Comparison of ENCODE assay signal across 26 cellular contexts in the genomic region with DNA sequence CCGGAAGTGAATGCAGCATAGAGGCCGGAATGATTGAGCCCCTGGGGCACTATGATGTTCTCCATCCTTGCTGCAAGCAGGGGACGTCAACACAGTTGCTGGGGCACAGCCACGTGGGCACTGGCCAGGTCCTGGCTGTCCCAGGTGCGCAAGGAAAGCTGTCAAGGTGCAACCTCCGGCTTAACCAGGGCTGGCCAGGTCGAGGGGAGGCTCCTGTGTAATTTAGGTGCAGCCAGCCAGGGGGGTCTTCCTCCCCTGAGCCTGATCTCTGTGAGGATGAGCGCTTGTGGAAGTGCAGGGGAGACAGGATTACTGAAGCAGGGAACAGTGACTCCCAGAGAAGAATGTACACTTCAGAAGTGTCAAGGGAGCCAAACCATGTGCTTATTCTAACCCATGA.
"Had no signal": no experiment of that assay in that cellular context is flagged by ENCODE, and none has a peak within 500 bp of the region (broad histone marks: within the 10 kb centered on the region; RNA-seq: fewer than 3 reads in every experiment).

No MANE protein-coding gene starts in this region.

- H3K4me2 ChIP-seq: hepatocyte had no signal

- H3K36me3 ChIP-seq: gastroesophageal sphincter, heart left ventricle, left lung, lower lobe of right lung had no signal

- H3K4me3 ChIP-seq: coronary artery, dorsolateral prefrontal cortex, gastroesophageal sphincter, heart left ventricle, hepatocyte, left lung, lower lobe of right lung, mucosa of descending colon had no signal

- H3K4me1 Mint-ChIP-seq: immature natural killer cell, mesothelial cell of epicardium, naive B cell had no signal

- H3K9me3 ChIP-seq: lower lobe of right lung, mucosa of descending colon had no signal

- H3K27ac ChIP-seq: coronary artery, dorsolateral prefrontal cortex, epithelial cell of prostate, foreskin keratinocyte, gastroesophageal sphincter, heart left ventricle, hepatocyte, left lung, lower lobe of right lung had no signal

- H3K79me2 ChIP-seq: hepatocyte had no signal

- H2AFZ ChIP-seq: hepatocyte had no signal

- FAIRE-seq: colon, endometrium, frontal cortex, keratinocyte had no signal

- H3K4me3 Mint-ChIP-seq: immature natural killer cell, mesothelial cell of epicardium, naive B cell had no signal

- H3K4me1 ChIP-seq: foreskin keratinocyte, gastroesophageal sphincter, heart left ventricle, left lung, lower lobe of right lung had no signal

- H3K27ac Mint-ChIP-seq: immature natural killer cell, mesothelial cell of epicardium, naive B cell had no signal

- DNase-seq: dermis blood vessel endothelial cell; dorsolateral prefrontal cortex; effector CD4-positive, alpha-beta T cell; effector memory CD4-positive, alpha-beta T cell; erythroblast; foreskin keratinocyte; heart left ventricle; hypothalamus; immature natural killer cell; left cardiac atrium; left lung; left ventricle myocardium superior; lower lobe of right lung; mesenchymal stem cell; mucosa of descending colon; naive B cell had no signal

- ATAC-seq: esophagus mucosa, foreskin keratinocyte, gastroesophageal sphincter, heart left ventricle, left cardiac atrium, left lung, left ventricle myocardium superior had no signal

- H3K27me3 ChIP-seq: foreskin keratinocyte, gastroesophageal sphincter, hepatocyte, left lung had no signal

- H3K36me3 Mint-ChIP-seq: immature natural killer cell, mesothelial cell of epicardium, naive B cell had no signal
